21 cellular contexts compared by ENCODE assay signal in the genomic region with DNA sequence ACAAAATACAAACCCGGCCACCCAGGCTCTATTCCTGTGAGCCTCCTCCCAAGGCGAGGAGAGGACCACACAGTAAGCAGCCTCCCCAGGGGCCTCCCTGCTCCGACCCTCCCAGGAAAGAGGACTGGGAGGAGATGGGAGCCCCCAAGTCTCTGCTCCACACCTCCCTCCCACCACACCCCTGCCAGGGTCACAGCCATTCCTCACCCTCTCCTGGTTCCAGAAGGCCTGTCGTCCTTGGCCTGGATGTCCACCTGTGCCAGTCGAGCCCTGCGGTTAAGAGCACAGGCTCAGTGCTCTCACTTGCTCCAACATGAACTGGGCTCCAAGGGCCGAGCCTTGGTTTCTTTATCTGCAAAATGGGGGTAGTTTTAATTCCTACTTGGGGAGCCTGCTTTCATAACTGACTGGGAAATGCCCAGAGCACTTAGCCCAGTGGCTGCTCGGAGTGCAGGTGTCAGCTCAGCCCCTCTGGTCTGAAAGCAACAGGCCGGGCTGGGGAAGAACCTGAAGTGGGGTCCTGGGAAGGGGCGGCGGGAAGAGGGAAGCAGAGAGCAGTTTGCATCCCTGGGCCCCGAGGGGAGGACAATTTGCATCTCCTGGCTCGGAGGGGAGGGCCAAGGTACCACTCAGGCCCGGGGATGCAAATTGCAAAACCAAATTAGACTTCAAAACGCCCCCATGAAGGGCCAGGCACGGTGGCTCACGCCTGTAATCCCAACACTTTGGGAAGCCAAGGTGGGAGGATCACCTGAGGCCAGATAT.
"Had no signal": no experiment of that assay in that cellular context is flagged by ENCODE, and none has a peak within 500 bp of the region (broad histone marks: within the 10 kb centered on the region; RNA-seq: fewer than 3 reads in every experiment).

No MANE protein-coding gene starts in this region.

- H3K4me1 ChIP-seq: gastroesophageal sphincter, neural progenitor cell, prostate gland, thyroid gland had no signal

- H3K4me2 ChIP-seq: neural progenitor cell had no signal

- H3K4me1 Mint-ChIP-seq: activated naive CD4-positive, alpha-beta T cell treated with anti-CD3 and anti-CD28 coated beads, Interleukin-2, amount 10 ng/mL, durations not matched to agents 7 days and 5 days had no signal

- H2AFZ ChIP-seq: neural progenitor cell had no signal

- H3K27ac Mint-ChIP-seq: activated T-helper 2 cell treated with anti-CD3 and anti-CD28 coated beads, Interferon-gamma antibody, Interleukin-2, Interleukin-4, amounts not matched to agents 10 μg/mL and 5 μg/mL and 100 μg/mL, durations not matched to agents 14 hours and 24 hours and 36 hours had no signal

- H3K9ac ChIP-seq: neural progenitor cell had no signal

- H3K9me3 Mint-ChIP-seq: activated naive CD4-positive, alpha-beta T cell treated with anti-CD3 and anti-CD28 coated beads, Interleukin-2, amount 10 ng/mL, durations not matched to agents 7 days and 5 days; activated T-cell treated with anti-CD3 and anti-CD28 coated beads, Interleukin-2, amount 50 U/mL, for 24 hours; activated T-helper 2 cell treated with anti-CD3 and anti-CD28 coated beads, Interferon-gamma antibody, Interleukin-2, Interleukin-4, amounts not matched to agents 10 μg/mL and 5 μg/mL and 100 μg/mL, durations not matched to agents 14 hours and 24 hours and 36 hours; naive thymus-derived CD4-positive, alpha-beta T cell; neural progenitor cell; stimulated activated naive CD8-positive, alpha-beta T cell treated with anti-CD3 and anti-CD28 coated beads, Interleukin-15, Interleukin-2, amounts not matched to agents 100 ng/mL and 50 ng/mL, for 24 hours had no signal

- H3K27me3 ChIP-seq: gastroesophageal sphincter, heart left ventricle, neural progenitor cell, thyroid gland had no signal

- H3K4me3 ChIP-seq: gastroesophageal sphincter, heart left ventricle, neural progenitor cell, prostate gland, thyroid gland had no signal

- H3K36me3 ChIP-seq: neural progenitor cell, prostate gland had no signal

- FAIRE-seq: bronchial epithelial cell, keratinocyte had no signal

- H3K4me3 Mint-ChIP-seq: activated naive CD4-positive, alpha-beta T cell treated with anti-CD3 and anti-CD28 coated beads, Interleukin-2, amount 10 ng/mL, durations not matched to agents 7 days and 5 days; activated T-cell treated with anti-CD3 and anti-CD28 coated beads, Interleukin-2, amount 50 U/mL, for 24 hours; naive thymus-derived CD4-positive, alpha-beta T cell; neural progenitor cell; stimulated activated naive CD8-positive, alpha-beta T cell treated with anti-CD3 and anti-CD28 coated beads, Interleukin-15, Interleukin-2, amounts not matched to agents 100 ng/mL and 50 ng/mL, for 24 hours had no signal

- ATAC-seq: gastroesophageal sphincter; heart left ventricle; left colon; naive thymus-derived CD4-positive, alpha-beta T cell had no signal

- H3K27me3 Mint-ChIP-seq: activated naive CD4-positive, alpha-beta T cell treated with anti-CD3 and anti-CD28 coated beads, Interleukin-2, amount 10 ng/mL, durations not matched to agents 7 days and 5 days; activated T-cell treated with anti-CD3 and anti-CD28 coated beads, Interleukin-2, amount 50 U/mL, for 24 hours; naive thymus-derived CD4-positive, alpha-beta T cell; stimulated activated naive CD8-positive, alpha-beta T cell treated with anti-CD3 and anti-CD28 coated beads, Interleukin-15, Interleukin-2, amounts not matched to agents 100 ng/mL and 50 ng/mL, for 24 hours had no signal

- H3K9me3 ChIP-seq: gastroesophageal sphincter, heart left ventricle, prostate gland, thyroid gland had no signal

- DNase-seq: activated CD4-positive, alpha-beta T cell treated with anti-CD3 and anti-CD28 coated beads for 1 hour; activated naive CD4-positive, alpha-beta T cell treated with anti-CD3 and anti-CD28 coated beads, Interleukin-2, amount 10 ng/mL, durations not matched to agents 7 days and 5 days; activated T-cell treated with anti-CD3 and anti-CD28 coated beads, Interleukin-2, amount 50 U/mL, for 24 hours; amygdala; cerebellar nuclear complex; cortex of kidney; heart left ventricle; left colon; naive thymus-derived CD4-positive, alpha-beta T cell; stimulated activated CD4-positive, alpha-beta T cell treated with anti-CD3 and anti-CD28 coated beads, Interleukin-4, amount 100 ng/mL, for 1 hour; substantia nigra; T-helper 9 cell; thyroid gland had no signal

- H3K27ac ChIP-seq: epithelial cell of prostate, gastroesophageal sphincter, heart left ventricle, neural progenitor cell, prostate gland, thyroid gland had no signal
